Comparison of ENCODE assay signal across 8 cellular contexts in the genomic region with DNA sequence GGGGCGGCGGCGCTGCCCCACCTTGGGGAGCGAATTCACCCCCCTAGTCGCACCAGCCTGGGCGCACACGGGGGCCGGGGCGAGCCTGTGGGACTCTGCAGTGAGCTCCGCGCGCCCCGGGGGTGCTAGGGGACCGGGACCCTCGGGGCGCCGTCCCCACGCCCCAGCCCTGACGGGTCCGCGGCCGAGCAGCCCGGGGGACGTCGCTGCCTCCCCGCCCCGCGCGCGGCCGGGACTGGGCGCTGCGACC. TPM values are rescaled to one million over a fixed set of nuclear protein-coding genes. Genes with fewer than 3 reads are reported as not detected.
A peak's percentile ranks its signal among the peaks of the same experiment; 100 is the strongest.
DNase-seq lines count a peak whose midpoint lies in the region; ATAC-seq, FAIRE-seq and TF ChIP-seq lines count a peak whose summit lies in the region.

No MANE protein-coding gene starts in this region.

- H4K12ac ChIP-seq in trophoblast cell (ENCODE audit: low read depth, low read length) = no peak overlapping the region

- no peak overlapping the region for H2BK120ac ChIP-seq in trophoblast cell (ENCODE audit: insufficient read depth, low read length, poor library complexity)

- H2BK12ac ChIP-seq in trophoblast cell (ENCODE audit: low read length) = no peak overlapping the region

- H3K4me1 ChIP-seq in OCI-LY1 (ENCODE audit: insufficient read depth, low read length, severe bottlenecking) (peaks cover 7% of the 10 kb centered on the region), endothelial cell of umbilical vein (ENCODE audit: control insufficient read depth, extremely low read depth, insufficient read depth, low read length) (peaks cover 4% of the 10 kb centered on the region), trophoblast cell (ENCODE audit: control insufficient read depth in 1 of 2, insufficient read depth in 2 of 2, low read length in 2 of 2) (peaks cover 5 to 6% of the 10 kb centered on the region in 2 experiments)

- ATAC-seq in GM18498 (IDR thresholded peaks at IDR 0.05; ENCODE audit: unreplicated experiment) (peak; percentile 23), GM18868 (IDR thresholded peaks at IDR 0.05; ENCODE audit: unreplicated experiment) (no peak), HG02642 (IDR thresholded peaks at IDR 0.05; ENCODE audit: poor library complexity, unreplicated experiment) (no peak), GM18520 (IDR thresholded peaks at IDR 0.05; ENCODE audit: unreplicated experiment) (no peak)

- no CpG with 5 or more reads among the region's 33 CpGs for WGBS in trophoblast cell (ENCODE audit: extremely low coverage, insufficient coverage, insufficient read length)

- dilution Hi-C loops in endothelial cell of umbilical vein (cut with MboI; ENCODE audit: extremely low pct_ligation_motif_present, low sequenced_read_pairs) = no loop called here

- H3K4me2 ChIP-seq in OCI-LY1 (ENCODE audit: low read length) (peak overlapping the region; percentile 68), endothelial cell of umbilical vein (ENCODE audit: insufficient read depth, low read length) (peak overlapping the region; percentile 75), trophoblast cell (ENCODE audit: low read length) (peak overlapping the region; percentile 75)

- peak overlapping the region; percentile 7 for H4K91ac ChIP-seq in trophoblast cell (ENCODE audit: low read depth, low read length)

- no peak overlapping the region for H3K27ac ChIP-seq in OCI-LY1 (ENCODE audit: low read depth, low read length, poor library complexity, severe bottlenecking)
- H3K27ac ChIP-seq in endothelial cell of umbilical vein (ENCODE audit: insufficient read depth, low read depth, low read length) = no peak overlapping the region
- no peak overlapping the region for H3K27ac ChIP-seq in trophoblast cell (ENCODE audit: low read depth, low read length)

- peak overlapping the region; percentile 24 for H3K14ac ChIP-seq in trophoblast cell (ENCODE audit: low read length)

- H3K79me1 ChIP-seq in trophoblast cell (ENCODE audit: low read length) = peaks cover 3% of the 10 kb centered on the region

- H3K36me3 ChIP-seq in OCI-LY1 (ENCODE audit: insufficient read depth, low read length) (no peaks in the 10 kb centered on the region), endothelial cell of umbilical vein (ENCODE audit: control insufficient read depth in 2 of 2, extremely low read depth in 1 of 2, insufficient read depth in 2 of 2, low read length in 2 of 2) (no peaks in the 10 kb centered on the region), trophoblast cell (ENCODE audit: control insufficient read depth in 1 of 2, insufficient read depth in 2 of 2, low read length in 2 of 2) (no peaks in the 10 kb centered on the region)

- no peak overlapping the region for H2BK5ac ChIP-seq in trophoblast cell (ENCODE audit: low read depth, low read length, poor library complexity)

- H2AK5ac ChIP-seq in trophoblast cell (ENCODE audit: low read length) = no peak overlapping the region

- H3K4ac ChIP-seq in trophoblast cell (ENCODE audit: low read depth, low read length) = no peak overlapping the region

- DNase-seq in endothelial cell of umbilical vein (ENCODE audit: low read depth, low spot score) = no peak
- DNase-seq in trophoblast cell = no peak
- DNase-seq in NCI-H2107 treated with DMSO at 0.1 percent for 48 hours (lab: John Stamatoyannopoulos, UW; ENCODE audit: unreplicated experiment) = no peak

- no peaks in the 10 kb centered on the region for H3K9me3 ChIP-seq in OCI-LY1 (ENCODE audit: low read length)
- no peaks in the 10 kb centered on the region for H3K9me3 ChIP-seq in endothelial cell of umbilical vein (replicated peaks; ENCODE audit: control insufficient read depth, insufficient read depth, low read length)
- peaks cover 3% of the 10 kb centered on the region for H3K9me3 ChIP-seq in trophoblast cell (ENCODE audit: insufficient read depth, low read depth, low read length)

- no peaks in the 10 kb centered on the region for H3K9me2 ChIP-seq in OCI-LY1 (ENCODE audit: low read depth, low read length)

- BruUV-seq in endothelial cell of umbilical vein (replicated peaks; lab: Mats Ljungman, UMichigan) = no TSS peak

- H3K23ac ChIP-seq in trophoblast cell (ENCODE audit: low read length) = no peak overlapping the region

- no peaks in the 10 kb centered on the region for H3K9me1 ChIP-seq in endothelial cell of umbilical vein (replicated peaks; ENCODE audit: control insufficient read depth, extremely low read depth, insufficient read depth, low read length)

- TF ChIP-seq CTCF in OCI-LY1 (IDR thresholded peaks at IDR 0.05; ENCODE audit: low read length) (no peak), endothelial cell of umbilical vein (IDR thresholded peaks at IDR 0.05; ENCODE audit: extremely low read depth in 1 of 2, insufficient read depth in 1 of 2, low read depth in 1 of 2, low read length in 2 of 2) (no peak)

- POLR2A ChIA-PET in endothelial cell of umbilical vein (lab: Charles Lee) = no interaction called here

- peak overlapping the region; percentile 61 for H3K4me3 ChIP-seq in OCI-LY1 (ENCODE audit: low read depth, low read length, poor library complexity, severe bottlenecking)
- peak overlapping the region; percentile 20 to 83 (median 69) for H3K4me3 ChIP-seq in endothelial cell of umbilical vein (replicated peaks in 1 of 3; ENCODE audit: insufficient read depth in 1 of 3, low read depth in 1 of 3, low read length in 3 of 3)
- H3K4me3 ChIP-seq in trophoblast cell (ENCODE audit: low read depth, low read length) = peak overlapping the region; percentile 89

- H3F3A ChIP-seq in OCI-LY1 (ENCODE audit: insufficient read depth, low read length) = no peaks in the 10 kb centered on the region

- H3K9ac ChIP-seq in OCI-LY1 (ENCODE audit: low read length) = peak overlapping the region; percentile 41; the same call in 1 of the 2 replicates
- peak overlapping the region; percentile 58 for H3K9ac ChIP-seq in endothelial cell of umbilical vein (replicated peaks; ENCODE audit: extremely low read depth, insufficient read depth, low read length)
- H3K9ac ChIP-seq in trophoblast cell (ENCODE audit: low read length) = no peak overlapping the region

- peak overlapping the region; percentile 30 for H4K8ac ChIP-seq in trophoblast cell (ENCODE audit: low read depth, low read length)

- no peaks in the 10 kb centered on the region for H4K20me1 ChIP-seq in OCI-LY1 (ENCODE audit: insufficient read depth, low read length)
- H4K20me1 ChIP-seq in endothelial cell of umbilical vein (replicated peaks; ENCODE audit: control insufficient read depth, extremely low read depth, insufficient read depth, low read length) = no peaks in the 10 kb centered on the region

- H2AFZ ChIP-seq in OCI-LY1 (ENCODE audit: low read length) (no peak overlapping the region), endothelial cell of umbilical vein (ENCODE audit: low read depth, low read length) (peak overlapping the region; percentile 99), trophoblast cell (ENCODE audit: insufficient read depth, low read length, poor library complexity) (peak overlapping the region; percentile 77)

- FAIRE-seq in endothelial cell of umbilical vein (lab: Jason Lieb, UNC) = no peak

- H3K79me2 ChIP-seq in OCI-LY1 (ENCODE audit: insufficient read depth, low read length) = no peaks in the 10 kb centered on the region
- no peaks in the 10 kb centered on the region for H3K79me2 ChIP-seq in endothelial cell of umbilical vein (ENCODE audit: control insufficient read depth, insufficient read depth, low read length)
- no peaks in the 10 kb centered on the region for H3K79me2 ChIP-seq in trophoblast cell (ENCODE audit: control insufficient read depth, insufficient read depth, low read length, poor library complexity)

- CTCF ChIA-PET in endothelial cell of umbilical vein (lab: Charles Lee) = interaction anchor here (7.1 kb wide), 1 partner anchor 12 kb away, joined by 56 read pairs; no protein-coding TSS in a partner anchor

- TF ChIP-seq POLR2A in endothelial cell of umbilical vein (IDR thresholded peaks at IDR 0.05; ENCODE audit: low read depth, low read length) = no peak

- H3K27me3 ChIP-seq in OCI-LY1 (ENCODE audit: insufficient read depth, low read length) (peaks cover 9% of the 10 kb centered on the region; the same call in 1 of the 2 replicates), endothelial cell of umbilical vein (ENCODE audit: control insufficient read depth in 2 of 2, insufficient read depth in 2 of 2, low read length in 2 of 2) (peaks cover 3 to 7% of the 10 kb centered on the region in 2 experiments), trophoblast cell (ENCODE audit: insufficient read depth, low read length) (peaks cover 8% of the 10 kb centered on the region)

- intact Hi-C loops in endothelial cell of umbilical vein (cut with micrococcal nuclease) = no loop called here

- peak overlapping the region; percentile 67 for H3K18ac ChIP-seq in trophoblast cell (ENCODE audit: low read length)

TF ChIP-seq in endothelial cell of umbilical vein, 7 proteins besides CTCF, POLR2A, EP300 and RAD21 (continues in another document):
- TF ChIP-seq EZH2 (IDR thresholded peaks at IDR 0.05; ENCODE audit: borderline replicate concordance, low read depth, low read length, severe bottlenecking) = no peak
- TF ChIP-seq, protein P1, sequence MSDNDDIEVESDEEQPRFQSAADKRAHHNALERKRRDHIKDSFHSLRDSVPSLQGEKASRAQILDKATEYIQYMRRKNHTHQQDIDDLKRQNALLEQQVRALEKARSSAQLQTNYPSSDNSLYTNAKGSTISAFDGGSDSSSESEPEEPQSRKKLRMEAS (IDR thresholded peaks at IDR 0.05; ENCODE audit: insufficient read depth, insufficient read length) = no peak
- TF ChIP-seq GATA2 (IDR thresholded peaks at IDR 0.05; ENCODE audit: insufficient read depth, insufficient read length, low read depth, low read length) = no peak

RNA-seq across cellular contexts. Expression of a gene that starts 0.5 kb away (rescaled TPM):
- 15.9 and 16.5 TPM in 2 replicates for total RNA-seq in endothelial cell of umbilical vein
- polyA plus RNA-seq in endothelial cell of umbilical vein = 6.4 and 9.7 TPM in 2 replicates
- 8.4 and 9.1 TPM in 2 replicates for polyA plus RNA-seq in endothelial cell of umbilical vein (2011; cell fraction: cytosol; rRNA removed)
- 17.2 and 19.2 TPM in 2 replicates for polyA plus RNA-seq in endothelial cell of umbilical vein (2011; cell fraction: nucleus; rRNA removed)
- polyA plus RNA-seq in endothelial cell of umbilical vein (2012) = 23.8 and 25.5 TPM in 2 replicates
- 16.8 and 18.2 TPM in 2 replicates for polyA minus RNA-seq in endothelial cell of umbilical vein
- polyA minus RNA-seq in endothelial cell of umbilical vein (2011; cell fraction: cytosol; rRNA and poly(A)+ RNA removed) = 5.9 TPM
- polyA minus RNA-seq in endothelial cell of umbilical vein (2011; cell fraction: nucleus; rRNA and poly(A)+ RNA removed) = 28.6 and 35.7 TPM in 2 replicates
- polyA plus RNA-seq in trophoblast cell (2013) = 25.1 and 27.0 TPM in 2 replicates

RNA-seq across cellular contexts. Expression of a gene that starts 54.4 kb away (rescaled TPM):
- total RNA-seq in endothelial cell of umbilical vein = not detected in 2 replicates
- polyA plus RNA-seq in endothelial cell of umbilical vein = not detected in 2 replicates
- not detected in 2 replicates for polyA plus RNA-seq in endothelial cell of umbilical vein (2011; cell fraction: cytosol; rRNA removed)
- not detected in 2 replicates for polyA plus RNA-seq in endothelial cell of umbilical vein (2011; cell fraction: nucleus; rRNA removed)
- polyA plus RNA-seq in endothelial cell of umbilical vein (2012) = not detected in 2 replicates
- polyA minus RNA-seq in endothelial cell of umbilical vein = not detected in 2 replicates
- not detected for polyA minus RNA-seq in endothelial cell of umbilical vein (2011; cell fraction: cytosol; rRNA and poly(A)+ RNA removed)
- polyA minus RNA-seq in endothelial cell of umbilical vein (2011; cell fraction: nucleus; rRNA and poly(A)+ RNA removed) = not detected in 2 replicates
- 0.18 and 0.19 TPM in 2 replicates for polyA plus RNA-seq in trophoblast cell (2013)
